26 cellular contexts compared by ENCODE assay signal in genomic region chr14:72868500-72868899, GRCh38. TPM values are rescaled to one million over a fixed set of nuclear protein-coding genes. Genes with fewer than 3 reads are reported as not detected.
"Had no signal": no experiment of that assay in that cellular context is flagged by ENCODE, and none has a peak within 500 bp of the region (broad histone marks: within the 10 kb centered on the region; RNA-seq: fewer than 3 reads in every experiment).

No MANE protein-coding gene starts in this region.

- H3K27me3 ChIP-seq: neural progenitor cell, neutrophil, tibial nerve, vagina had no signal

- H3K27me3 Mint-ChIP-seq: naive B cell; stimulated activated naive CD8-positive, alpha-beta T cell treated with anti-CD3 and anti-CD28 coated beads, Interleukin-15, Interleukin-2, amounts not matched to agents 100 ng/mL and 50 ng/mL, for 24 hours; type B pancreatic cell had no signal

- DNase-seq: glutamatergic neuron; hippocampal formation; kidney glomerular epithelial cell; lower lobe of right lung; mammary epithelial cell; mesenchymal stem cell; naive B cell; natural killer cell; nephron progenitor cell; occipital lobe; psoas muscle; stimulated activated CD4-positive, alpha-beta T cell treated with anti-CD3 and anti-CD28 coated beads, Interleukin-12 subunit alpha, Interleukin-12 subunit beta, amount 100 ng/mL, for 4 hours; stimulated activated CD4-positive, alpha-beta T cell treated with anti-CD3 and anti-CD28 coated beads, Interleukin-15, amount 100 ng/mL, for 24 hours; stimulated activated CD4-positive, alpha-beta T cell treated with anti-CD3 and anti-CD28 coated beads, Interleukin-2, amount 100 ng/mL, for 24 hours; stimulated activated CD4-positive, alpha-beta T cell treated with anti-CD3 and anti-CD28 coated beads, Interleukin-4, amount 100 ng/mL, for 1 hour; stimulated activated naive CD4-positive, alpha-beta T cell had no signal

- H3K9me3 Mint-ChIP-seq: natural killer cell; stimulated activated naive CD8-positive, alpha-beta T cell treated with anti-CD3 and anti-CD28 coated beads, Interleukin-15, Interleukin-2, amounts not matched to agents 100 ng/mL and 50 ng/mL, for 24 hours; type B pancreatic cell had no signal

- H3K36me3 ChIP-seq: lower lobe of right lung, neural progenitor cell, neutrophil, tibial nerve, vagina had no signal

- H3K4me1 ChIP-seq: lower lobe of right lung, neural progenitor cell, parathyroid adenoma, tibial nerve, vagina had no signal

- H3K36me3 Mint-ChIP-seq: neural progenitor cell, type B pancreatic cell had no signal

- H3K27ac Mint-ChIP-seq: natural killer cell; neural progenitor cell; stimulated activated naive CD8-positive, alpha-beta T cell treated with anti-CD3 and anti-CD28 coated beads, Interleukin-15, Interleukin-2, amounts not matched to agents 100 ng/mL and 50 ng/mL, for 24 hours; type B pancreatic cell had no signal

- H3K4me1 Mint-ChIP-seq: natural killer cell, neural progenitor cell had no signal

- H3K27ac ChIP-seq: lower lobe of right lung, neural progenitor cell, neutrophil, parathyroid adenoma, psoas muscle, skin epidermis, tibial nerve, vagina had no signal

- H3K4me3 Mint-ChIP-seq: naive B cell; natural killer cell; nephron progenitor cell; neural progenitor cell; stimulated activated naive CD8-positive, alpha-beta T cell treated with anti-CD3 and anti-CD28 coated beads, Interleukin-15, Interleukin-2, amounts not matched to agents 100 ng/mL and 50 ng/mL, for 24 hours; type B pancreatic cell had no signal

- FAIRE-seq: keratinocyte had no signal

- H3K9me3 ChIP-seq: lower lobe of right lung, neutrophil, psoas muscle, vagina had no signal

- H3K4me3 ChIP-seq: lower lobe of right lung, neural progenitor cell, psoas muscle, skin epidermis, tibial nerve, vagina had no signal

- ATAC-seq: lower lobe of right lung, natural killer cell, psoas muscle, sciatic nerve had no signal

RNA-seq across cellular contexts. Expression of gene DPF3, which starts 25.4 kb away (rescaled TPM):
- total RNA-seq: vagina had no signal
